In genomic region chr5:132473019-132473531, GRCh38 we compare ENCODE assay signal across 9 cellular contexts. TPM values are rescaled to one million over a fixed set of nuclear protein-coding genes. Genes with fewer than 3 reads are reported as not detected.
DNase-seq lines count a peak whose midpoint lies in the region; ATAC-seq and TF ChIP-seq lines count a peak whose summit lies in the region.
"Had no signal": no experiment of that assay in that cellular context is flagged by ENCODE, and none has a peak within 500 bp of the region (broad histone marks: within the 10 kb centered on the region; RNA-seq: fewer than 3 reads in every experiment).

No MANE protein-coding gene starts in this region.

- intact Hi-C loops in left lung (cut with DNase I), result no loop called here

- peak overlapping the region in 1 of 2 donors; percentile 46 for H3K27ac ChIP-seq in left lung
- H3K27ac ChIP-seq: pancreas had no signal

- no peak for TF ChIP-seq CTCF in left lung (IDR thresholded peaks at IDR 0.05)

- ATAC-seq in GM18517 (IDR thresholded peaks at IDR 0.05; ENCODE audit: unreplicated experiment) (peak; percentile 72), HG02870 (IDR thresholded peaks at IDR 0.05; ENCODE audit: unreplicated experiment) (peak; percentile 75), left lung (peak; percentile 18), left lobe of liver (no peak)
- ATAC-seq: pancreas had no signal

- peaks cover 0 to 5% of the 10 kb centered on the region in 2 donors for H3K36me3 ChIP-seq in left lung
- H3K36me3 ChIP-seq: pancreas had no signal

- no peak overlapping the region for H3K4me3 ChIP-seq in left lung
- H3K4me3 ChIP-seq: pancreas had no signal

- DNase-seq in activated CD4-positive, CD25-positive, alpha-beta regulatory T cell (lab: John Stamatoyannopoulos, UW), result peak in 3 of 4 experiments; percentile 53 to 75 (median 66)
- DNase-seq in left lung (no peak), dermis blood vessel endothelial cell (no peak), SIG-M5 treated with dmso at 0.1 percent for 504 hours (lab: John Stamatoyannopoulos, UW; ENCODE audit: unreplicated experiment) (no peak), left lobe of liver (ENCODE audit: low spot score) (no peak), NCI-H2196 (lab: John Stamatoyannopoulos, UW; ENCODE audit: unreplicated experiment) (no peak)

- no peaks in the 10 kb centered on the region for H3K9me3 ChIP-seq in left lung
- H3K9me3 ChIP-seq: pancreas had no signal

- no peaks in the 10 kb centered on the region for H3K27me3 ChIP-seq in left lung
- H3K27me3 ChIP-seq: pancreas had no signal

- peaks cover 4 to 84% of the 10 kb centered on the region in 2 donors for H3K4me1 ChIP-seq in left lung

RNA-seq across cellular contexts. Expression of gene IRF1, which starts 17.5 kb away (rescaled TPM):
- 10 to 100 TPM; 41.4 to 93.3 TPM for total RNA-seq in left lung
- total RNA-seq in dermis blood vessel endothelial cell, result 26.4 TPM in 2 replicates
- total RNA-seq in left lobe of liver, result 24.8 TPM

Comparison
In these comparisons a context has a peak if more than half of its experiments do, and no peak if none do; other contexts are left out.
1. DNase-seq: peak in activated CD4-positive, CD25-positive, alpha-beta regulatory T cell (3 of 4); none in left lung (0 of 2), dermis blood vessel endothelial cell (single experiment), SIG-M5 treated with dmso at 0.1 percent for 504 hours (single experiment), left lobe of liver (single experiment) and NCI-H2196 (single experiment).